ENCODE assay signal across 24 cellular contexts in genomic region chr1:33601751-33602150, GRCh38.
"Had no signal": no experiment of that assay in that cellular context is flagged by ENCODE, and none has a peak within 500 bp of the region (broad histone marks: within the 10 kb centered on the region; RNA-seq: fewer than 3 reads in every experiment).

No MANE protein-coding gene starts in this region.

- H3K27me3 ChIP-seq: dorsolateral prefrontal cortex, esophagus muscularis mucosa, foreskin keratinocyte, gastroesophageal sphincter, heart left ventricle, hepatocyte, left lung had no signal

- DNase-seq: dermis blood vessel endothelial cell; dorsolateral prefrontal cortex; effector CD4-positive, alpha-beta T cell; effector memory CD4-positive, alpha-beta T cell; foreskin keratinocyte; heart left ventricle; hypothalamus; immature natural killer cell; left cardiac atrium; left lung; left ventricle myocardium superior; lower lobe of right lung; mesenchymal stem cell; mucosa of descending colon; naive B cell had no signal

- H3K4me3 Mint-ChIP-seq: immature natural killer cell, mesothelial cell of epicardium, naive B cell had no signal

- H3K4me1 ChIP-seq: foreskin keratinocyte, left lung, lower lobe of right lung had no signal

- FAIRE-seq: colon, endothelial cell of umbilical vein, frontal cortex, keratinocyte had no signal

- H3K9me3 Mint-ChIP-seq: immature natural killer cell, mesothelial cell of epicardium, naive B cell had no signal

- H3K4me3 ChIP-seq: coronary artery, dorsolateral prefrontal cortex, esophagus muscularis mucosa, gastroesophageal sphincter, heart left ventricle, hepatocyte, left lung, lower lobe of right lung, mucosa of descending colon had no signal

- H3K36me3 ChIP-seq: esophagus muscularis mucosa, gastroesophageal sphincter, heart left ventricle, left lung, lower lobe of right lung had no signal

- H3K9me3 ChIP-seq: esophagus muscularis mucosa, gastroesophageal sphincter, heart left ventricle, left lung, lower lobe of right lung, mucosa of descending colon had no signal

- ATAC-seq: foreskin keratinocyte, gastroesophageal sphincter, heart left ventricle, left cardiac atrium, left lung, left ventricle myocardium superior, lower lobe of right lung, mucosa of descending colon had no signal

- H2AFZ ChIP-seq: hepatocyte had no signal

- H3K27ac ChIP-seq: coronary artery, dorsolateral prefrontal cortex, esophagus muscularis mucosa, foreskin keratinocyte, gastroesophageal sphincter, heart left ventricle, hepatocyte, left lung, lower lobe of right lung had no signal

- H3K4me1 Mint-ChIP-seq: immature natural killer cell, naive B cell had no signal

- H3K79me2 ChIP-seq: hepatocyte had no signal

- H3K4me2 ChIP-seq: hepatocyte had no signal

- H3K27ac Mint-ChIP-seq: immature natural killer cell, mesothelial cell of epicardium, naive B cell had no signal

- H3K36me3 Mint-ChIP-seq: immature natural killer cell, mesothelial cell of epicardium, naive B cell had no signal
